Comparison of ENCODE assay signal across 15 cellular contexts in genomic region chr2:62142054-62142453, GRCh38.
DNase-seq lines count a peak whose midpoint lies in the region; ATAC-seq lines count a peak whose summit lies in the region.
"Had no signal": no experiment of that assay in that cellular context is flagged by ENCODE, and none has a peak within 500 bp of the region (broad histone marks: within the 10 kb centered on the region; RNA-seq: fewer than 3 reads in every experiment).

No MANE protein-coding gene starts in this region.

- H3K36me3 ChIP-seq in BLaER1 = no peaks in the 10 kb centered on the region

- H3K27ac ChIP-seq in BLaER1 (peak overlapping the region; percentile 95), substantia nigra (ENCODE audit: low read depth, low read length, poor library complexity, severe bottlenecking) (no peak overlapping the region)
- H3K27ac ChIP-seq: epithelial cell of prostate had no signal

- peaks cover 4% of the 10 kb centered on the region; the same call in 1 of the 2 replicates for H3K9me3 ChIP-seq in BLaER1
- H3K9me3 ChIP-seq: HAP-1 had no signal

- H3K27me3 ChIP-seq in BLaER1 = no peaks in the 10 kb centered on the region

- peak; percentile 39 for ATAC-seq in GM18861 (IDR thresholded peaks at IDR 0.05; ENCODE audit: unreplicated experiment)
- ATAC-seq in HG02678 (IDR thresholded peaks at IDR 0.05; ENCODE audit: unreplicated experiment) = peak; percentile 38
- no peak for ATAC-seq in HG03039 (IDR thresholded peaks at IDR 0.05; ENCODE audit: unreplicated experiment)
- ATAC-seq: activated naive CD8-positive, alpha-beta T cell treated with anti-CD3 and anti-CD28 coated beads, Interleukin-2, amount 50 U/mL, for 24 hours; T-helper 17 cell had no signal

- 0 out of 2 replicates have a peak overlapping the region, but pooled peaks have one; percentile 12 for H3K4me3 ChIP-seq in BLaER1
- H3K4me3 ChIP-seq: HAP-1 had no signal

- DNase-seq in MV-4-11 (lab: John Stamatoyannopoulos, UW) (peak; percentile 84), HCEC 1CT (no peak), substantia nigra (lab: John Stamatoyannopoulos, UW) (no peak), SKM-1 treated with dmso at 0.1 percent for 144 hours (lab: John Stamatoyannopoulos, UW; ENCODE audit: unreplicated experiment) (no peak)
- DNase-seq: activated CD4-positive, alpha-beta T cell treated with anti-CD3 and anti-CD28 coated beads for 4 hours; activated naive CD8-positive, alpha-beta T cell treated with anti-CD3 and anti-CD28 coated beads, Interleukin-2, amount 50 U/mL, for 24 hours; activated T-cell treated with anti-CD3 and anti-CD28 coated beads, Interleukin-2, amount 50 U/mL, for 1 hour; kidney; T-helper 17 cell had no signal

- peak overlapping the region; percentile 76 for H3K9ac ChIP-seq in BLaER1

- peak overlapping the region; percentile 74 for H3K4me2 ChIP-seq in BLaER1

- H4K20me1 ChIP-seq in BLaER1 = no peaks in the 10 kb centered on the region

- peaks cover 97% of the 10 kb centered on the region for H3K4me1 ChIP-seq in BLaER1
